In genomic region chr22:35404176-35404575, GRCh38 we compare ENCODE assay signal across 1 cellular context.
TF ChIP-seq lines count a peak whose summit lies in the region.

No MANE protein-coding gene starts in this region.

TF ChIP-seq in GM12878, 131 proteins besides CTCF, POLR2A, EP300 and RAD21:
- TF ChIP-seq IRF5 (IDR thresholded peaks at IDR 0.05; ENCODE audit: borderline replicate concordance) = no peak
- no peak for TF ChIP-seq RUNX3 (IDR thresholded peaks at IDR 0.05; ENCODE audit: low read length)
- no peak for TF ChIP-seq RB1 (IDR thresholded peaks at IDR 0.05; ENCODE audit: borderline replicate concordance)
- no peak for TF ChIP-seq MAX (IDR thresholded peaks at IDR 0.05; ENCODE audit: low read depth, low read length)
- TF ChIP-seq SMARCA5 (IDR thresholded peaks at IDR 0.05) = no peak
- TF ChIP-seq YBX1 (IDR thresholded peaks at IDR 0.05) = no peak
- no peak for TF ChIP-seq USF2 (IDR thresholded peaks at IDR 0.05; ENCODE audit: borderline replicate concordance, low read depth, low read length)
- no peak for TF ChIP-seq CREM (IDR thresholded peaks at IDR 0.05; ENCODE audit: low read depth)
